In the genomic region with DNA sequence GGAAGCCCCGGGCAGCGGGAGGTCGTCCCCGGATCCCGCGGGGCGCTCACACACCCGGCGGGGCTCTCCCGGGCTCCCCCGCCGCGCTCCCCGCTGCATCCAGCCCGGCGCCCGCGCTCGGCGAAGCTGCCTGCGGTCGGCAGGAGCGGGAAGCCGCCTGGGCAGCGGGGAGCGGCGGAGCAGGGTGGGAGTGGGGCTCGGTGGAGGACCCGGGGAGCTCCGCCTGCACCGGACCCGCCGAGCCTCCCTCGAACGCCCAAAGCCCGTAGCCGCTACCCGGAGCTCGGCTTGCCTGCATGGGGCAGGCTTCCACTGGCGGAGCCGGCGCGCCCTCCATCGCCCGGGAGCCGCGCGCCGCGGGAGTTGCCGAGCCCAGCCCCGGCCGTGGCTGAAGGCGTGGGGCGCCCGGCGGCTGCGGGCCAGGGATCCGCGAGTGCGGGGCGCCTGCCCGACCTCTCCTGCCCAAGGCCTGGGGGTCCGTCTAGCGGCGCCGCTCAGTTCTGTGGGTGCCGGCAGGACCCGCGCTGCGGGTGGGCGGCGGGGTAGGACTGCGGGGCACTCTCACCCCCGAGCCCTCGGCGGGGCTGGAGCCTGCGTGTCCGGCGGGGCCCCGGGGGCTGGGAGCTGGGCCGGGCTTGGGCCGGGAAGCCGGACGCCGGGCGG, we compare ENCODE assay signal across 9 cellular contexts. TPM values are rescaled to one million over a fixed set of nuclear protein-coding genes. Genes with fewer than 3 reads are reported as not detected.
DNase-seq lines count a peak whose midpoint lies in the region; ATAC-seq and TF ChIP-seq lines count a peak whose summit lies in the region.
"Had no signal": no experiment of that assay in that cellular context is flagged by ENCODE, and none has a peak within 500 bp of the region (broad histone marks: within the 10 kb centered on the region; RNA-seq: fewer than 3 reads in every experiment).

No MANE protein-coding gene starts in this region.

- no peak; the same call in 2 of the 3 replicates for ATAC-seq in GM23338
- ATAC-seq in heart left ventricle, result peak in 2 of 4 donors; percentile 47 to 50
- peak; percentile 16 for ATAC-seq in sciatic nerve
- ATAC-seq in GM21526 (IDR thresholded peaks at IDR 0.05; ENCODE audit: low FRiP score, unreplicated experiment), result no peak

- H2AFZ ChIP-seq in GM23338 (no peak overlapping the region), OCI-LY7 (ENCODE audit: low read length) (no peak overlapping the region)

- intact Hi-C loops in heart left ventricle (cut with DNase I) (loop anchor here in 1 of 10 donors (10.0 kb wide), 1 partner anchor 1038 kb away; no protein-coding TSS in a partner anchor), sciatic nerve (cut with DNase I) (loop anchor here (5.0 kb wide), 1 partner anchor 1945 kb away; no protein-coding TSS in a partner anchor), OCI-LY7 (cut with micrococcal nuclease; ENCODE audit: unreplicated experiment) (no loop called here)

- H3F3A ChIP-seq in GM23338 (replicated peaks; ENCODE audit: low read depth), result 0 out of 2 replicates have a peak, but pooled peaks cover 3% of the 10 kb centered on the region

- TF ChIP-seq POLR2A in heart left ventricle (IDR thresholded peaks at IDR 0.05), result no peak

- BruUV-seq in OCI-LY7 (replicated peaks; lab: Mats Ljungman, UMichigan), result no TSS peak

- H3K79me2 ChIP-seq in GM23338 (replicated peaks; ENCODE audit: insufficient read depth) (no peaks in the 10 kb centered on the region), OCI-LY7 (ENCODE audit: insufficient read depth, low read depth, low read length) (no peaks in the 10 kb centered on the region)

- WGBS in heart left ventricle, 4 donors, result 0 to 1% (median 1%) methylated on average over 15 to 87 of the region's 87 CpGs

- POLR2A ChIA-PET in OCI-LY7 (lab: Charles Lee), result no interaction called here

- peaks cover 22% of the 10 kb centered on the region for H3K4me1 Mint-ChIP-seq in GM23338

- H3K9me2 ChIP-seq in GM23338 (ENCODE audit: insufficient read depth) (no peaks in the 10 kb centered on the region), OCI-LY7 (ENCODE audit: insufficient read depth, low read length) (no peaks in the 10 kb centered on the region)

- peak; percentile 13 for DNase-seq in GM23338 (ENCODE audit: low spot score)
- DNase-seq in heart left ventricle, result no peak
- no peak for DNase-seq in sciatic nerve (ENCODE audit: low spot score)
- no peak for DNase-seq in RPMI8226
- no peak for DNase-seq in OCI-LY7 (ENCODE audit: low spot score)
- no peak for DNase-seq in A172 (ENCODE audit: low spot score)
- DNase-seq: activated CD4-positive, alpha-beta memory T cell treated with anti-CD3 and anti-CD28 coated beads for 36 hours had no signal

- H3K4me1 ChIP-seq in GM23338 (ENCODE audit: insufficient read depth) (peaks cover 9% of the 10 kb centered on the region; the same call in 1 of the 2 replicates), heart left ventricle (peaks cover 0 to 24% (median 2%) of the 10 kb centered on the region in 12 donors), OCI-LY7 (ENCODE audit: insufficient read depth, low read length, poor library complexity, severe bottlenecking) (no peaks in the 10 kb centered on the region)

- CTCF ChIA-PET in OCI-LY7 (lab: Charles Lee; ENCODE audit: unreplicated experiment), result no interaction called here

- no peak overlapping the region for H3K4me3 Mint-ChIP-seq in GM23338
- H3K4me3 Mint-ChIP-seq: activated CD4-positive, alpha-beta memory T cell treated with anti-CD3 and anti-CD28 coated beads for 36 hours had no signal

- H4K20me1 ChIP-seq in GM23338 (replicated peaks; ENCODE audit: insufficient read depth) (peaks cover 10% of the 10 kb centered on the region; the same call in 1 of the 2 replicates), OCI-LY7 (ENCODE audit: insufficient read depth, low read length) (no peaks in the 10 kb centered on the region)

- H3K4me3 ChIP-seq in GM23338 (peak overlapping the region; percentile 66), WI38 (ENCODE audit: low read depth, low read length) (peak overlapping the region; percentile 61), heart left ventricle (peak overlapping the region; percentile 20 to 55 (median 39)), OCI-LY7 (ENCODE audit: low read depth, low read length, poor library complexity, severe bottlenecking) (no peak overlapping the region)

- H3K4me2 ChIP-seq in GM23338, result peak overlapping the region; percentile 94
- no peak overlapping the region for H3K4me2 ChIP-seq in OCI-LY7 (ENCODE audit: low read length)

- peaks cover 89% of the 10 kb centered on the region for H3K27me3 ChIP-seq in GM23338 (ENCODE audit: insufficient read depth)
- H3K27me3 ChIP-seq in heart left ventricle, result peaks cover 16 to 78% (median 55%) of the 10 kb centered on the region in 9 donors

- H3K9me3 ChIP-seq in heart left ventricle (no peaks in the 10 kb centered on the region), OCI-LY7 (ENCODE audit: low read length) (no peaks in the 10 kb centered on the region)

- peaks cover 20% of the 10 kb centered on the region for H3K36me3 Mint-ChIP-seq in GM23338 (ENCODE audit: low read depth)
- H3K36me3 Mint-ChIP-seq: activated CD4-positive, alpha-beta memory T cell treated with anti-CD3 and anti-CD28 coated beads for 36 hours had no signal

- H3K36me3 ChIP-seq in GM23338 (ENCODE audit: insufficient read depth) (no peaks in the 10 kb centered on the region; the same call in 1 of the 2 replicates), heart left ventricle (no peaks in the 10 kb centered on the region), OCI-LY7 (ENCODE audit: insufficient read depth, low read length) (no peaks in the 10 kb centered on the region)

- peaks cover 60% of the 10 kb centered on the region for H3K27me3 Mint-ChIP-seq in GM23338 (ENCODE audit: insufficient read depth, low read depth, poor library complexity)

- no peak overlapping the region for H3K27ac Mint-ChIP-seq in GM23338
- H3K27ac Mint-ChIP-seq: activated CD4-positive, alpha-beta memory T cell treated with anti-CD3 and anti-CD28 coated beads for 36 hours had no signal

- TF ChIP-seq CTCF in GM23338 (conservative IDR thresholded peaks at IDR 0.05; ENCODE audit: low read depth in 2 of 2) (no peak), WI38 (IDR thresholded peaks at IDR 0.05; ENCODE audit: low read depth, low read length) (no peak), heart left ventricle (IDR thresholded peaks at IDR 0.05) (no peak), OCI-LY7 (conservative IDR thresholded peaks at IDR 0.05; ENCODE audit: low read length) (no peak)

- H3K27ac ChIP-seq in GM23338 (ENCODE audit: low read depth), result no peak overlapping the region
- no peak overlapping the region for H3K27ac ChIP-seq in heart left ventricle
- no peak overlapping the region for H3K27ac ChIP-seq in OCI-LY7 (ENCODE audit: low read depth, low read length, poor library complexity, severe bottlenecking)

- no peaks in the 10 kb centered on the region for H3K9me3 Mint-ChIP-seq in GM23338
- H3K9me3 Mint-ChIP-seq: activated CD4-positive, alpha-beta memory T cell treated with anti-CD3 and anti-CD28 coated beads for 36 hours had no signal

TF ChIP-seq in GM23338, 12 proteins besides CTCF, POLR2A, EP300 and RAD21 (continues in another document):
- TF ChIP-seq POLR2AphosphoS5 (IDR thresholded peaks at IDR 0.05; ENCODE audit: low read depth) (no peak), EZH2 (IDR thresholded peaks at IDR 0.05; ENCODE audit: low read depth, unreplicated experiment) (peak; percentile 47), ZNF114 (CRISPR knock-in tag; IDR thresholded peaks at IDR 0.05) (no peak)

RNA-seq across cellular contexts. Expression of gene CDH4, which starts 0.7 kb away (rescaled TPM):
- 4.0 and 4.2 TPM in 2 replicates for total RNA-seq in GM23338 (2014; rRNA removed; shearing (Covaris generic))
- 1.2 TPM in 2 replicates for polyA plus RNA-seq in GM23338 (2016; fragmentation: Nextera tagmentation; extraction: Ambion mirVana)
- total RNA-seq in heart left ventricle, result under 1 TPM in 8 of 9 donors, not detected in 1; 0.04 to 0.54 (median 0.15) TPM
- polyA plus RNA-seq in heart left ventricle, result under 1 TPM; 0.04 to 0.07 TPM
- total RNA-seq in sciatic nerve, result 2.2 TPM
- not detected in 2 replicates for total RNA-seq in OCI-LY7 (2014; rRNA removed; shearing (Covaris generic))
- total RNA-seq in OCI-LY7 (2022), result not detected in 2 replicates
- total RNA-seq in A172 (2014; rRNA removed; shearing (Covaris generic)), result 2.6 and 5.5 TPM in 2 replicates
